In genomic region chr2:219176818-219177593, GRCh38 we compare ENCODE assay signal across 8 cellular contexts. TPM values are rescaled to one million over a fixed set of nuclear protein-coding genes. Genes with fewer than 3 reads are reported as not detected.
DNase-seq lines count a peak whose midpoint lies in the region; ATAC-seq and TF ChIP-seq lines count a peak whose summit lies in the region.

TSS of gene CNPPD1 (minus strand) at chr2:219176925. CDS start at chr2:219176828, 97 bp downstream.

- CTCF ChIA-PET in activated CD8-positive, alpha-beta memory T cell treated with anti-CD3 and anti-CD28 coated beads, Interleukin-2, amount 10 ng/mL, durations not matched to agents 7 days and 5 days (lab: Charles Lee): interaction anchor here (0.7 to 8.2 kb wide), 20 partner anchors 11 to 279 kb away, joined by 3 to 75 read pairs (median 4); partner anchors contain the start of genes ANKZF1, ATG9A, DNPEP and NHEJ1

- H3K4me1 ChIP-seq in NT2/D1 (ENCODE audit: insufficient read depth, insufficient read length): no peaks in the 10 kb centered on the region
- H3K4me1 ChIP-seq in endodermal cell (ENCODE audit: control insufficient read depth, insufficient read depth, low read length): no peaks in the 10 kb centered on the region
- peaks cover 6% of the 10 kb centered on the region for H3K4me1 ChIP-seq in mesodermal cell (ENCODE audit: control insufficient read depth, insufficient read depth, low read length, poor library complexity, severe bottlenecking)

- WGBS in endodermal cell (ENCODE audit: insufficient coverage in 1 of 2, insufficient read length in 1 of 2), 2 experiments: 0% methylated on average over 9 to 69 of the region's 69 CpGs
- 0% methylated on average over 45 to 63 of the region's 69 CpGs for WGBS in mesodermal cell (ENCODE audit: insufficient coverage in 2 of 2), 2 experiments

- no peaks in the 10 kb centered on the region for H3K27me3 ChIP-seq in NT2/D1 (ENCODE audit: insufficient read depth, insufficient read length)
- H3K27me3 ChIP-seq in endodermal cell (ENCODE audit: control insufficient read depth, insufficient read depth, low read length, poor library complexity, severe bottlenecking): no peaks in the 10 kb centered on the region

- peak; percentile 84 for DNase-seq in COR-L47 (lab: John Stamatoyannopoulos, UW)
- DNase-seq in GM20000 (ENCODE audit: low spot score): peak; percentile 95
- peak; percentile 87 for DNase-seq in HT1080 (ENCODE audit: low read depth)
- DNase-seq in NT2/D1 (ENCODE audit: low read depth, low spot score): no peak
- DNase-seq in activated CD8-positive, alpha-beta memory T cell treated with anti-CD3 and anti-CD28 coated beads, Interleukin-2, amount 10 ng/mL, durations not matched to agents 7 days and 5 days: peak; percentile 91
- peak; percentile 92 for DNase-seq in endodermal cell
- DNase-seq in stimulated activated CD8-positive, alpha-beta memory T cell treated with anti-CD3 and anti-CD28 coated beads, Interleukin-15, amount 100 ng/mL, for 4 hours (ENCODE audit: low read depth in 2 of 2): peak; percentile 70 to 77

- H3K9ac ChIP-seq in NT2/D1 (ENCODE audit: insufficient read length, low read depth) (peak within 1 kb of the TSS; percentile 92), endodermal cell (ENCODE audit: extremely low read depth, low read length, poor library complexity, severe bottlenecking) (peak within 1 kb of the TSS; percentile 63)

- peak within 1 kb of the TSS; percentile 79 for H3K4me3 Mint-ChIP-seq in activated CD8-positive, alpha-beta memory T cell treated with anti-CD3 and anti-CD28 coated beads, Interleukin-2, amount 10 ng/mL, durations not matched to agents 7 days and 5 days
- peak within 1 kb of the TSS; percentile 76 for H3K4me3 Mint-ChIP-seq in endodermal cell

- ATAC-seq in activated CD8-positive, alpha-beta memory T cell treated with anti-CD3 and anti-CD28 coated beads, Interleukin-2, amount 10 ng/mL, durations not matched to agents 7 days and 5 days: peak; percentile 84

- H3K27ac Mint-ChIP-seq in activated CD8-positive, alpha-beta memory T cell treated with anti-CD3 and anti-CD28 coated beads, Interleukin-2, amount 10 ng/mL, durations not matched to agents 7 days and 5 days: peak within 1 kb of the TSS; percentile 99
- H3K27ac Mint-ChIP-seq in endodermal cell: peak within 1 kb of the TSS; percentile 95

- no peaks in the 10 kb centered on the region for H3K27me3 Mint-ChIP-seq in activated CD8-positive, alpha-beta memory T cell treated with anti-CD3 and anti-CD28 coated beads, Interleukin-2, amount 10 ng/mL, durations not matched to agents 7 days and 5 days
- H3K27me3 Mint-ChIP-seq in endodermal cell (ENCODE audit: insufficient read depth): no peaks in the 10 kb centered on the region

- H3K36me3 ChIP-seq in NT2/D1 (ENCODE audit: insufficient read depth, insufficient read length, low read length) (peaks cover 60% of the 10 kb centered on the region), endodermal cell (ENCODE audit: control insufficient read depth, insufficient read depth, low read length) (peaks cover 55% of the 10 kb centered on the region), mesodermal cell (ENCODE audit: control insufficient read depth, insufficient read depth, low read length) (peaks cover 57% of the 10 kb centered on the region)

- no peaks in the 10 kb centered on the region for H3K9me3 Mint-ChIP-seq in activated CD8-positive, alpha-beta memory T cell treated with anti-CD3 and anti-CD28 coated beads, Interleukin-2, amount 10 ng/mL, durations not matched to agents 7 days and 5 days (ENCODE audit: low read depth)
- no peaks in the 10 kb centered on the region for H3K9me3 Mint-ChIP-seq in endodermal cell

- H3K4me1 Mint-ChIP-seq in activated CD8-positive, alpha-beta memory T cell treated with anti-CD3 and anti-CD28 coated beads, Interleukin-2, amount 10 ng/mL, durations not matched to agents 7 days and 5 days: peaks cover 58% of the 10 kb centered on the region
- peaks cover 19% of the 10 kb centered on the region for H3K4me1 Mint-ChIP-seq in endodermal cell

- TF ChIP-seq CTCF in GM20000 (IDR thresholded peaks at IDR 0.05; ENCODE audit: extremely low read depth, missing control alignments): no peak
- peak; percentile 2 for TF ChIP-seq CTCF in endodermal cell (conservative IDR thresholded peaks at IDR 0.05)

- H3K9me3 ChIP-seq in NT2/D1 (ENCODE audit: insufficient read depth, low read length) (no peaks in the 10 kb centered on the region), endodermal cell (ENCODE audit: control insufficient read depth, low read length) (no peaks in the 10 kb centered on the region), mesodermal cell (ENCODE audit: control insufficient read depth, low read length) (no peaks in the 10 kb centered on the region)

- H3K4me3 ChIP-seq in NT2/D1 (ENCODE audit: insufficient read length, low read depth) (peak within 1 kb of the TSS; percentile 86), endodermal cell (ENCODE audit: low read length) (peak within 1 kb of the TSS; percentile 96), mesodermal cell (ENCODE audit: extremely low read depth, insufficient read depth, low read length, poor library complexity, severe bottlenecking) (peak within 1 kb of the TSS; percentile 71)

- peaks cover 47% of the 10 kb centered on the region for H3K36me3 Mint-ChIP-seq in activated CD8-positive, alpha-beta memory T cell treated with anti-CD3 and anti-CD28 coated beads, Interleukin-2, amount 10 ng/mL, durations not matched to agents 7 days and 5 days
- H3K36me3 Mint-ChIP-seq in endodermal cell (ENCODE audit: low read depth): peaks cover 29% of the 10 kb centered on the region

- peak within 1 kb of the TSS; percentile 78 for H3K27ac ChIP-seq in endodermal cell (ENCODE audit: low read depth, low read length)
- peak within 1 kb of the TSS; percentile 93 for H3K27ac ChIP-seq in mesodermal cell (ENCODE audit: low read depth, low read length, severe bottlenecking)

RNA-seq across cellular contexts. Expression of gene CNPPD1, which starts in this region (rescaled TPM):
- total RNA-seq in HT1080 (2014; rRNA removed; shearing (Covaris generic)): 20.8 and 23.3 TPM in 2 replicates
- polyA plus RNA-seq in HT1080 (2015; cell fraction: cytosol; rRNA removed): 30.0 and 30.4 TPM in 2 replicates
- polyA plus RNA-seq in HT1080 (2015; cell fraction: nucleus; rRNA removed): 46.8 and 50.3 TPM in 2 replicates
- total RNA-seq in activated CD8-positive, alpha-beta memory T cell treated with anti-CD3 and anti-CD28 coated beads, Interleukin-2, amount 10 ng/mL, durations not matched to agents 7 days and 5 days: 10 to 100 TPM; 66.9 to 72.0 TPM
- 10 to 100 TPM; 27.7 to 33.2 TPM for total RNA-seq in endodermal cell
- 32.1 TPM for polyA plus RNA-seq in endodermal cell (2013, experiment 1 of 2)
- polyA plus RNA-seq in endodermal cell (2013, experiment 2 of 2): 26.7 TPM
- polyA plus RNA-seq in mesodermal cell (2013, experiment 1 of 2): 20.4 TPM
- 15.6 TPM for polyA plus RNA-seq in mesodermal cell (2013, experiment 2 of 2)
